15 cellular contexts compared by ENCODE assay signal in the genomic region with DNA sequence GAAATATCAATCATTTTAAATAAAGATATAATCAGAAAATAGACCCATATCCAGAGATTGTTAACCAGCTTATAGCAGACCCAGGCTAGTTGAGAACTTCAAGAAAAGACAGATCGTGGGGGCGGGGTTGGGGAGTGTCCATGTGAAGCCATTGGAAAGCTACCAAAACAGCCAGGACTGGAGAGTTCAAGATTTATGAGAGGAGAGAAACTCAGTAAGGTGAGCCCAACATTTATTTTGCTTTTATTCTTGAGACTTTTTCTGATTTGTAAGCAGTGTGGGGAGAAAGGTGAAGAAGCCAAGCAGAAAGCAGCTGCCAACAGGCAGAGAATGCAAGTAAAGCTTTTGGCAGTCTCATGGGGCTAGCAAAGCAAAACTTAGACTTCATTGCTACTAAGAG.
A peak's percentile ranks its signal among the peaks of the same experiment; 100 is the strongest.
DNase-seq lines count a peak whose midpoint lies in the region; ATAC-seq and TF ChIP-seq lines count a peak whose summit lies in the region.
"Had no signal": no experiment of that assay in that cellular context is flagged by ENCODE, and none has a peak within 500 bp of the region (broad histone marks: within the 10 kb centered on the region; RNA-seq: fewer than 3 reads in every experiment).

No MANE protein-coding gene starts in this region.

- in situ Hi-C loops in Panc1 (cut with HindIII; ENCODE audit: low pct_unique_long_range_greater_than_20kb, low sequenced_read_pairs), result no loop called here
- in situ Hi-C loops in ACHN (cut with HindIII; ENCODE audit: low pct_ligation_motif_present, low pct_unique_long_range_greater_than_20kb, low sequenced_read_pairs), result no loop called here

- DNase-seq in Panc1 (ENCODE audit: low read depth, low spot score) (no peak), left kidney (ENCODE audit: low read depth, low spot score) (peak; percentile 97), sigmoid colon (peak; percentile 79), ACHN (no peak), glomerular visceral epithelial cell (ENCODE audit: extremely low spot score) (no peak)
- DNase-seq in activated naive CD4-positive, alpha-beta T cell treated with anti-CD3 and anti-CD28 coated beads, Interleukin-2, amount 50 U/mL, for 72 hours (ENCODE audit: low spot score in 2 of 2), result no peak
- DNase-seq: activated T-cell treated with anti-CD3 and anti-CD28 coated beads, Interleukin-2, amount 50 U/mL, for 1 hour; COR-L47; EL; NCI-H2081 treated with DMSO at 0.1 percent for 48 hours; NCI-H69 had no signal

- WGBS in sigmoid colon, 2 donors, result 47 to 84% methylated on average over 2 of the region's 2 CpGs

- peaks cover 3% of the 10 kb centered on the region for H3K27me3 Mint-ChIP-seq in brain

- TF ChIP-seq POLR2A in sigmoid colon (IDR thresholded peaks at IDR 0.05), result no peak

- peaks cover 9 to 21% (median 15%) of the 10 kb centered on the region in 5 experiments for H3K9me3 Mint-ChIP-seq in brain
- H3K9me3 Mint-ChIP-seq in activated naive CD4-positive, alpha-beta T cell treated with anti-CD3 and anti-CD28 coated beads, Interleukin-2, amount 50 U/mL, for 72 hours, result peaks cover 8 to 9% of the 10 kb centered on the region in 2 donors

- H3K36me3 Mint-ChIP-seq in brain, result peaks cover 76% of the 10 kb centered on the region
- H3K36me3 Mint-ChIP-seq in activated naive CD4-positive, alpha-beta T cell treated with anti-CD3 and anti-CD28 coated beads, Interleukin-2, amount 50 U/mL, for 72 hours, result peaks cover 36 to 45% of the 10 kb centered on the region in 2 donors

- no peaks in the 10 kb centered on the region for H3K27me3 ChIP-seq in Panc1 (ENCODE audit: control insufficient read depth, insufficient read depth, low read length)
- no peaks in the 10 kb centered on the region for H3K27me3 ChIP-seq in sigmoid colon
- H3K27me3 ChIP-seq: ovary had no signal

- POLR2A ChIA-PET in Panc1 (lab: Charles Lee), result interaction anchor here (0.5 kb wide), 1 partner anchor 1032 kb away, joined by 4 read pairs; no protein-coding TSS in a partner anchor

- peak overlapping the region in 3 of 5 experiments; percentile 11 to 92 (median 58) for H3K27ac Mint-ChIP-seq in brain
- peak overlapping the region in 1 of 2 donors; percentile 55 for H3K27ac Mint-ChIP-seq in activated naive CD4-positive, alpha-beta T cell treated with anti-CD3 and anti-CD28 coated beads, Interleukin-2, amount 50 U/mL, for 72 hours

- peaks cover 7% of the 10 kb centered on the region; the same call in 1 of the 2 replicates for H3K4me1 ChIP-seq in Panc1 (ENCODE audit: control insufficient read depth, insufficient read depth, low read length)
- peaks cover 0 to 51% (median 49%) of the 10 kb centered on the region in 4 donors for H3K4me1 ChIP-seq in sigmoid colon

- TF ChIP-seq CTCF in Panc1 (IDR thresholded peaks at IDR 0.05) (no peak), brain (conservative IDR thresholded peaks at IDR 0.05) (no peak), sigmoid colon (IDR thresholded peaks at IDR 0.05) (no peak)

- CTCF ChIA-PET in Panc1 (lab: Charles Lee), result interaction anchor here (0.5 kb wide), 1 partner anchor 13 kb away, joined by 10 read pairs; no protein-coding TSS in a partner anchor

- H3K9me3 ChIP-seq in Panc1 (ENCODE audit: control insufficient read depth, insufficient read depth, low read depth, low read length) (peaks cover 17% of the 10 kb centered on the region; the same call in 1 of the 2 replicates), sigmoid colon (no peaks in the 10 kb centered on the region)

- no TSS peak for BruUV-seq in Panc1 (replicated peaks; lab: Mats Ljungman, UMichigan)

- H3K27ac ChIP-seq in Panc1 (ENCODE audit: low read length) (peak overlapping the region; percentile 19; the same call in 1 of the 2 replicates), sigmoid colon (peak overlapping the region; percentile 56 to 80 (median 70))
- H3K27ac ChIP-seq: ovary had no signal

- no peak for TF ChIP-seq EP300 in sigmoid colon (IDR thresholded peaks at IDR 0.05)

- peaks cover 36% of the 10 kb centered on the region for H3K4me1 Mint-ChIP-seq in brain

- peak overlapping the region in 2 of 5 experiments; percentile 5 to 9 for H3K4me3 Mint-ChIP-seq in brain

- intact Hi-C loops in Panc1 (cut with micrococcal nuclease; ENCODE audit: unreplicated experiment), result no loop called here
- intact Hi-C loops in sigmoid colon (cut with DNase I), result loop anchor here (5.0 kb wide), 1 partner anchor 68 kb away; no protein-coding TSS in a partner anchor

- H3K4me3 ChIP-seq in Panc1 (ENCODE audit: low read depth in 2 of 2, low read length in 2 of 2) (no peak overlapping the region), sigmoid colon (no peak overlapping the region)
- H3K4me3 ChIP-seq: ovary had no signal

- ATAC-seq in Panc1, result no peak
- ATAC-seq in activated naive CD4-positive, alpha-beta T cell treated with anti-CD3 and anti-CD28 coated beads, Interleukin-2, amount 50 U/mL, for 72 hours, result no peak
- ATAC-seq in GM19455 (IDR thresholded peaks at IDR 0.05; ENCODE audit: unreplicated experiment), result no peak
- ATAC-seq: HepG2 had no signal

- no peaks in the 10 kb centered on the region; the same call in 1 of the 2 replicates for H3K36me3 ChIP-seq in Panc1 (ENCODE audit: control insufficient read depth, insufficient read depth, low read length)
- peaks cover 0 to 14% (median 2%) of the 10 kb centered on the region in 4 donors for H3K36me3 ChIP-seq in sigmoid colon
- H3K36me3 ChIP-seq: ovary had no signal

Comparison
In these comparisons a context has a peak if more than half of its experiments do, and no peak if none do; other contexts are left out.
1. DNase-seq: peak in left kidney (single experiment) and sigmoid colon (single experiment); none in Panc1 (single experiment), ACHN (single experiment), activated naive CD4-positive, alpha-beta T cell treated with anti-CD3 and anti-CD28 coated beads, Interleukin-2, amount 50 U/mL, for 72 hours (0 of 2) and glomerular visceral epithelial cell (single experiment).